Comparison of ENCODE assay signal across 30 cellular contexts in the genomic region with DNA sequence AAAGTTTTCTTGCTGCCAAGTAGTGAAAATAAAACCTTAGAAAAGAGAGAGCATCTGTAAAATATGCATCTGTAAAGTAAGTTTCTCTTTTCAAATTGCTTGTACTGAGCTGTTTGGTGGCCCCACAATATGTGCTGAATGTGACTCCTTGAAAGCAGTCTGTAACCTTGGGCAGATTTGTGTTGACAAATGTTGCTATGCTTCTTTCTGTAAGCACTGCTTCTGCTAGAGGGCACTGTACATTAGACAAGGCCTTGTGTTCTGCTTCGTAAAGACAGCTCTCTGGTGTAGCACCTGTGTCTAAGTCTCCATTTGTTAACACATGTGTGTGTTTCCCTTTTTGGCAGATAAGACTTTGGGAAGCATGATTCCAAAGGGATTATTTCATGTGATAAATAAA. TPM values are rescaled to one million over a fixed set of nuclear protein-coding genes. Genes with fewer than 3 reads are reported as not detected.
DNase-seq lines count a peak whose midpoint lies in the region; ATAC-seq and FAIRE-seq lines count a peak whose summit lies in the region.
"Had no signal": no experiment of that assay in that cellular context is flagged by ENCODE, and none has a peak within 500 bp of the region (broad histone marks: within the 10 kb centered on the region; RNA-seq: fewer than 3 reads in every experiment).

No MANE protein-coding gene starts in this region.

- H2BK120ac ChIP-seq in mesendoderm (ENCODE audit: low read depth, low read length), result no peak overlapping the region

- H3K27me3 ChIP-seq in mesendoderm (ENCODE audit: insufficient read depth, low read length, poor library complexity), result no peaks in the 10 kb centered on the region
- H3K27me3 ChIP-seq: neutrophil, thyroid gland, vagina had no signal

- WGBS in mesendoderm (ENCODE audit: extremely low coverage, insufficient coverage, low lambda C conversion rate), result no CpG with 5 or more reads among the region's 1 CpG

- no peaks in the 10 kb centered on the region for H3K27me3 Mint-ChIP-seq in activated T-helper 1 cell treated with anti-CD3 and anti-CD28 coated beads, Interleukin-12 subunit alpha, Interleukin-12 subunit beta, Interleukin-2, Interleukin-4 antibody, amounts not matched to agents 30 ng/mL and 10 ng/mL and 1 ng/mL, durations not matched to agents 14 hours and 24 hours and 36 hours (ENCODE audit: insufficient read depth)
- H3K27me3 Mint-ChIP-seq: progenitor cell of endocrine pancreas; stimulated activated naive CD8-positive, alpha-beta T cell treated with anti-CD3 and anti-CD28 coated beads, Interleukin-15, amount 100 ng/mL, for 72 hours had no signal

- H3K27ac ChIP-seq in mesendoderm (ENCODE audit: low read depth, low read length), result no peak overlapping the region
- H3K27ac ChIP-seq: 22Rv1, breast epithelium, coronary artery, GM23248, neutrophil, thyroid gland, vagina had no signal

- no peak overlapping the region for H3K56ac ChIP-seq in mesendoderm (ENCODE audit: low read length)

- intact Hi-C loops in activated T-helper 1 cell treated with anti-CD3 and anti-CD28 coated beads, Interleukin-12 subunit alpha, Interleukin-12 subunit beta, Interleukin-2, Interleukin-4 antibody, amounts not matched to agents 30 ng/mL and 10 ng/mL and 1 ng/mL, durations not matched to agents 14 hours and 24 hours and 36 hours (cut with micrococcal nuclease), result no loop called here

- ATAC-seq in HG02798 (IDR thresholded peaks at IDR 0.05; ENCODE audit: poor library complexity, unreplicated experiment) (peak; percentile 48), HG03457 (IDR thresholded peaks at IDR 0.05; ENCODE audit: unreplicated experiment) (no peak)
- ATAC-seq: left colon; Panc1; stimulated activated naive CD8-positive, alpha-beta T cell treated with anti-CD3 and anti-CD28 coated beads, Interleukin-15, amount 100 ng/mL, for 72 hours had no signal

- no peak for FAIRE-seq in frontal cortex (lab: Jason Lieb, UNC)

- H3K36me3 Mint-ChIP-seq in activated T-helper 1 cell treated with anti-CD3 and anti-CD28 coated beads, Interleukin-12 subunit alpha, Interleukin-12 subunit beta, Interleukin-2, Interleukin-4 antibody, amounts not matched to agents 30 ng/mL and 10 ng/mL and 1 ng/mL, durations not matched to agents 14 hours and 24 hours and 36 hours (ENCODE audit: low read depth), result no peaks in the 10 kb centered on the region

- DNase-seq in DMS53 (lab: John Stamatoyannopoulos, UW) (peak; percentile 5), DMS53 treated with DMSO at 0.1 percent for 48 hours (lab: John Stamatoyannopoulos, UW; ENCODE audit: unreplicated experiment) (no peak), amniotic epithelial cell (ENCODE audit: low read depth) (peak; percentile 31), mesendoderm (peak; percentile 4), frontal cortex (ENCODE audit: low spot score in 2 of 2) (no peak)
- no peak for DNase-seq in activated T-helper 1 cell treated with anti-CD3 and anti-CD28 coated beads, Interleukin-12 subunit alpha, Interleukin-12 subunit beta, Interleukin-2, Interleukin-4 antibody, amounts not matched to agents 30 ng/mL and 10 ng/mL and 1 ng/mL, durations not matched to agents 14 hours and 24 hours and 36 hours (ENCODE audit: low spot score)
- DNase-seq: activated CD4-positive, alpha-beta T cell treated with anti-CD3 and anti-CD28 coated beads, Interleukin-2, amount 50 U/mL, for 4 hours; activated CD4-positive, CD25-positive, alpha-beta regulatory T cell; activated naive CD4-positive, alpha-beta T cell treated with anti-CD3 and anti-CD28 coated beads for 36 hours; amniotic stem cell; effector memory CD4-positive, alpha-beta T cell; erythroblast; GM23248; head of caudate nucleus; KBM-7; left colon; NCI-H1436; NCI-H446 treated with DMSO at 0.1 percent for 48 hours; stimulated activated naive CD8-positive, alpha-beta T cell treated with anti-CD3 and anti-CD28 coated beads, Interleukin-15, amount 100 ng/mL, for 72 hours; thyroid gland had no signal

- no peak overlapping the region for H3K9ac ChIP-seq in mesendoderm (ENCODE audit: low read length)
- H3K9ac ChIP-seq: GM23248 had no signal

- H3K4me3 Mint-ChIP-seq in activated T-helper 1 cell treated with anti-CD3 and anti-CD28 coated beads, Interleukin-12 subunit alpha, Interleukin-12 subunit beta, Interleukin-2, Interleukin-4 antibody, amounts not matched to agents 30 ng/mL and 10 ng/mL and 1 ng/mL, durations not matched to agents 14 hours and 24 hours and 36 hours, result no peak overlapping the region
- H3K4me3 Mint-ChIP-seq: activated naive CD4-positive, alpha-beta T cell treated with anti-CD3 and anti-CD28 coated beads for 36 hours; stimulated activated naive CD8-positive, alpha-beta T cell treated with anti-CD3 and anti-CD28 coated beads, Interleukin-15, amount 100 ng/mL, for 72 hours had no signal

- H3K4me1 ChIP-seq in mesendoderm (ENCODE audit: control insufficient read depth, low read depth, low read length), result no peaks in the 10 kb centered on the region
- H3K4me1 ChIP-seq: breast epithelium, thyroid gland, vagina had no signal

- no peaks in the 10 kb centered on the region for H3K36me3 ChIP-seq in mesendoderm (ENCODE audit: control insufficient read depth, insufficient read depth, low read length)
- H3K36me3 ChIP-seq: breast epithelium, neutrophil, thyroid gland, vagina had no signal

- no peak overlapping the region for H2BK5ac ChIP-seq in mesendoderm (ENCODE audit: low read length)

- no peak overlapping the region for H4K5ac ChIP-seq in mesendoderm (ENCODE audit: low read length)

- no peaks in the 10 kb centered on the region for H3K79me2 ChIP-seq in mesendoderm (ENCODE audit: control insufficient read depth, insufficient read depth, low read length)

- H3K4me1 Mint-ChIP-seq in activated T-helper 1 cell treated with anti-CD3 and anti-CD28 coated beads, Interleukin-12 subunit alpha, Interleukin-12 subunit beta, Interleukin-2, Interleukin-4 antibody, amounts not matched to agents 30 ng/mL and 10 ng/mL and 1 ng/mL, durations not matched to agents 14 hours and 24 hours and 36 hours (ENCODE audit: low read depth), result no peaks in the 10 kb centered on the region
- H3K4me1 Mint-ChIP-seq: stimulated activated naive CD8-positive, alpha-beta T cell treated with anti-CD3 and anti-CD28 coated beads, Interleukin-15, amount 100 ng/mL, for 72 hours had no signal

- H3K4ac ChIP-seq in mesendoderm (ENCODE audit: low read depth, low read length), result no peak overlapping the region

- no peak overlapping the region for H3K4me3 ChIP-seq in mesendoderm (ENCODE audit: low read length)
- H3K4me3 ChIP-seq: breast epithelium, coronary artery, GM23248, thyroid gland, vagina had no signal

- H3K23ac ChIP-seq in mesendoderm (ENCODE audit: low read length), result no peak overlapping the region

- H3K18ac ChIP-seq in mesendoderm (ENCODE audit: low read length), result no peak overlapping the region

- H3K9me3 Mint-ChIP-seq in activated T-helper 1 cell treated with anti-CD3 and anti-CD28 coated beads, Interleukin-12 subunit alpha, Interleukin-12 subunit beta, Interleukin-2, Interleukin-4 antibody, amounts not matched to agents 30 ng/mL and 10 ng/mL and 1 ng/mL, durations not matched to agents 14 hours and 24 hours and 36 hours, result no peaks in the 10 kb centered on the region
- H3K9me3 Mint-ChIP-seq: stimulated activated naive CD8-positive, alpha-beta T cell treated with anti-CD3 and anti-CD28 coated beads, Interleukin-15, amount 100 ng/mL, for 72 hours had no signal

- H2BK15ac ChIP-seq in mesendoderm (replicated peaks; ENCODE audit: low read depth), result no peak overlapping the region

- H3K4me2 ChIP-seq in mesendoderm (ENCODE audit: low read length), result no peak overlapping the region

- no peak overlapping the region for H3K27ac Mint-ChIP-seq in activated T-helper 1 cell treated with anti-CD3 and anti-CD28 coated beads, Interleukin-12 subunit alpha, Interleukin-12 subunit beta, Interleukin-2, Interleukin-4 antibody, amounts not matched to agents 30 ng/mL and 10 ng/mL and 1 ng/mL, durations not matched to agents 14 hours and 24 hours and 36 hours
- H3K27ac Mint-ChIP-seq: activated naive CD4-positive, alpha-beta T cell treated with anti-CD3 and anti-CD28 coated beads for 36 hours; progenitor cell of endocrine pancreas; stimulated activated naive CD8-positive, alpha-beta T cell treated with anti-CD3 and anti-CD28 coated beads, Interleukin-15, amount 100 ng/mL, for 72 hours had no signal

- H4K8ac ChIP-seq in mesendoderm (ENCODE audit: low read depth, low read length), result no peak overlapping the region

- H2AK5ac ChIP-seq in mesendoderm (ENCODE audit: low read length), result no peak overlapping the region

- no peaks in the 10 kb centered on the region for H3K79me1 ChIP-seq in mesendoderm (ENCODE audit: low read length)

RNA-seq across cellular contexts. Expression of a gene that starts 56.6 kb away (rescaled TPM):
- polyA plus RNA-seq in mesendoderm (2013, experiment 1 of 2), result 0.79 TPM
- polyA plus RNA-seq in mesendoderm (2013, experiment 2 of 2), result 0.85 TPM
- total RNA-seq in frontal cortex, result under 0.01 TPM
- not detected in 2 replicates for total RNA-seq in activated T-helper 1 cell treated with anti-CD3 and anti-CD28 coated beads, Interleukin-12 subunit alpha, Interleukin-12 subunit beta, Interleukin-2, Interleukin-4 antibody, amounts not matched to agents 30 ng/mL and 10 ng/mL and 1 ng/mL, durations not matched to agents 14 hours and 24 hours and 36 hours
- total RNA-seq: activated naive CD4-positive, alpha-beta T cell treated with anti-CD3 and anti-CD28 coated beads for 36 hours; GM23248; HT1080 had no signal
- polyA plus RNA-seq: GM23248 had no signal

Comparison
In these comparisons a context has a peak if more than half of its experiments do, and no peak if none do; other contexts are left out.
1. DNase-seq: peak in DMS53 (single experiment), amniotic epithelial cell (single experiment) and mesendoderm (single experiment); none in DMS53 treated with DMSO at 0.1 percent for 48 hours (single experiment), frontal cortex (0 of 2) and activated T-helper 1 cell treated with anti-CD3 and anti-CD28 coated beads, Interleukin-12 subunit alpha, Interleukin-12 subunit beta, Interleukin-2, Interleukin-4 antibody, amounts not matched to agents 30 ng/mL and 10 ng/mL and 1 ng/mL, durations not matched to agents 14 hours and 24 hours and 36 hours (single experiment).